Comparison of ENCODE assay signal across 18 cellular contexts in genomic region chr1:58997637-58998036, GRCh38.
"Had no signal": no experiment of that assay in that cellular context is flagged by ENCODE, and none has a peak within 500 bp of the region (broad histone marks: within the 10 kb centered on the region; RNA-seq: fewer than 3 reads in every experiment).

No MANE protein-coding gene starts in this region.

- H3K9ac ChIP-seq: SK-N-SH had no signal

- H3K27me3 Mint-ChIP-seq: naive B cell, type B pancreatic cell had no signal

- H3K27ac ChIP-seq: esophagus squamous epithelium, gastroesophageal sphincter, suprapubic skin had no signal

- H3K36me3 ChIP-seq: esophagus squamous epithelium, gastroesophageal sphincter, suprapubic skin had no signal

- H3K36me3 Mint-ChIP-seq: naive B cell, type B pancreatic cell had no signal

- H3K4me1 ChIP-seq: gastroesophageal sphincter had no signal

- H3K9me3 ChIP-seq: esophagus squamous epithelium, gastroesophageal sphincter, SK-N-SH, suprapubic skin had no signal

- H3K27me3 ChIP-seq: esophagus squamous epithelium, gastroesophageal sphincter, suprapubic skin had no signal

- FAIRE-seq: bronchial epithelial cell had no signal

- DNase-seq: activated CD4-positive, alpha-beta T cell treated with anti-CD3 and anti-CD28 coated beads, Interleukin-2, amount 50 U/mL, for 4 hours; activated naive CD4-positive, alpha-beta T cell; activated T-cell treated with anti-CD3 and anti-CD28 coated beads, Interleukin-2, amount 50 U/mL, for 72 hours; aorta; esophagus squamous epithelium; hippocampal formation; kidney glomerular epithelial cell; naive B cell; occipital lobe; SK-N-SH; stimulated activated CD4-positive, alpha-beta T cell treated with anti-CD3 and anti-CD28 coated beads, Interleukin-2, amount 100 ng/mL, for 48 hours; stimulated activated naive CD4-positive, alpha-beta T cell treated with Interleukin-2 at 50 U/mL for 16 hours had no signal

- H3K4me2 ChIP-seq: SK-N-SH had no signal

- H3K4me3 Mint-ChIP-seq: activated T-cell treated with anti-CD3 and anti-CD28 coated beads, Interleukin-2, amount 50 U/mL, for 72 hours; mesothelial cell of epicardium; naive B cell; type B pancreatic cell had no signal

- H3K9me3 Mint-ChIP-seq: activated T-cell treated with anti-CD3 and anti-CD28 coated beads, Interleukin-2, amount 50 U/mL, for 72 hours; type B pancreatic cell had no signal

- H3K27ac Mint-ChIP-seq: activated T-cell treated with anti-CD3 and anti-CD28 coated beads, Interleukin-2, amount 50 U/mL, for 72 hours; mesothelial cell of epicardium; type B pancreatic cell had no signal

- ATAC-seq: activated T-cell treated with anti-CD3 and anti-CD28 coated beads, Interleukin-2, amount 50 U/mL, for 72 hours; gastroesophageal sphincter; sciatic nerve had no signal

- H3K4me3 ChIP-seq: esophagus squamous epithelium, gastroesophageal sphincter, suprapubic skin had no signal
